Comparison of ENCODE assay signal across 16 cellular contexts in the genomic region with DNA sequence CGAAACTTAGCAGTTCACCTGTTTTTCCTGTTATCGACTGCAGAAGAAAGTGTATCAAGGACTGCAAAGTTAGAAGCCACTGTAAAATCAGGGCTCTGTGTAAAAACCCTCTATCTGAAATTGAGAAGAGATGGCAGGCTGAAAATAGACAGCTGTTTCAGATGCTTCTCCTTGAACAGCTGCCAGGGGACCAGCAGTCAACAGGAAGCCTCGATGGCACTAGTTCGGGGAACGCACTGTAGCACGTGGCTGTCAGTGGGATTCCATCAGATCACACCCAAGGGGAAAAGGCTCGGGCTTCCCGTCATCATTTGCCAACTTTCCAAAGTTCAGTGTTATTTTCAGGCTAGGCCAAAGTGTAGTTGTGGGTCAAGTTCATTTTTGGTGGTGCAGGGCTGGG.
DNase-seq lines count a peak whose midpoint lies in the region; ATAC-seq and TF ChIP-seq lines count a peak whose summit lies in the region.
"Had no signal": no experiment of that assay in that cellular context is flagged by ENCODE, and none has a peak within 500 bp of the region (broad histone marks: within the 10 kb centered on the region; RNA-seq: fewer than 3 reads in every experiment).

No MANE protein-coding gene starts in this region.

- peak; percentile 41 for ATAC-seq in GM21786 (IDR thresholded peaks at IDR 0.05; ENCODE audit: unreplicated experiment)
- peak; percentile 22 to 27 for ATAC-seq in stimulated activated naive B cell treated with anti-CD40 and anti-IgM and Interleukin-4, amounts not matched to agents 10 μg/mL and 1 μg/mL and 100 μg/mL, for 72 hours (replicated peaks)
- ATAC-seq: natural killer cell, T-helper 17 cell had no signal

- H3K4me1 Mint-ChIP-seq in stimulated activated naive B cell treated with anti-CD40 and anti-IgM and Interleukin-4, amounts not matched to agents 10 μg/mL and 1 μg/mL and 100 μg/mL, for 72 hours: peaks cover 43 to 66% of the 10 kb centered on the region in 2 donors
- H3K4me1 Mint-ChIP-seq: natural killer cell had no signal

- H3K27ac ChIP-seq in RWPE1: no peak overlapping the region
- H3K27ac ChIP-seq: epithelial cell of prostate had no signal

- peak; percentile 28 for DNase-seq in ecto neural progenitor cell (ENCODE audit: low spot score)
- DNase-seq in medulla oblongata (ENCODE audit: extremely low spot score): peak; percentile 60
- DNase-seq in stimulated activated naive B cell treated with anti-CD40 and anti-IgM and Interleukin-4, amounts not matched to agents 10 μg/mL and 1 μg/mL and 100 μg/mL, for 72 hours: no peak
- no peak for DNase-seq in NCI-H146 treated with DMSO at 0.1 percent for 48 hours (lab: John Stamatoyannopoulos, UW; ENCODE audit: unreplicated experiment)
- DNase-seq in NCI-H1105 (lab: John Stamatoyannopoulos, UW): no peak
- DNase-seq in RWPE1 (ENCODE audit: low spot score): no peak
- DNase-seq: activated CD4-positive, CD25-positive, alpha-beta regulatory T cell; activated effector memory CD4-positive, alpha-beta T cell treated with anti-CD3 and anti-CD28 coated beads, Interleukin-2, amount 50 U/mL, for 16 hours; H9; MV-4-11; natural killer cell; stimulated activated CD4-positive, alpha-beta T cell treated with anti-CD3 and anti-CD28 coated beads, Interleukin-2, amount 100 ng/mL, for 48 hours; stimulated activated CD8-positive, alpha-beta memory T cell treated with anti-CD3 and anti-CD28 coated beads, Interleukin-4, amount 100 ng/mL, for 48 hours; T-helper 17 cell had no signal

- no peak for TF ChIP-seq CTCF in RWPE1 (conservative IDR thresholded peaks at IDR 0.05; ENCODE audit: low read depth)

- H3K27me3 Mint-ChIP-seq in stimulated activated naive B cell treated with anti-CD40 and anti-IgM and Interleukin-4, amounts not matched to agents 10 μg/mL and 1 μg/mL and 100 μg/mL, for 72 hours: no peaks in the 10 kb centered on the region
- H3K27me3 Mint-ChIP-seq: T-helper 17 cell had no signal

- H3K36me3 Mint-ChIP-seq in stimulated activated naive B cell treated with anti-CD40 and anti-IgM and Interleukin-4, amounts not matched to agents 10 μg/mL and 1 μg/mL and 100 μg/mL, for 72 hours: no peaks in the 10 kb centered on the region
- H3K36me3 Mint-ChIP-seq: natural killer cell had no signal

- CTCF ChIA-PET in RWPE1 (lab: Yijun Ruan, JAX): no interaction called here

- POLR2A ChIA-PET in RWPE1 (lab: Yijun Ruan, JAX; ENCODE audit: low non-redundant PET): no interaction called here

- peak overlapping the region; percentile 43 for H3K27ac Mint-ChIP-seq in stimulated activated naive B cell treated with anti-CD40 and anti-IgM and Interleukin-4, amounts not matched to agents 10 μg/mL and 1 μg/mL and 100 μg/mL, for 72 hours
- H3K27ac Mint-ChIP-seq: H9, natural killer cell, T-helper 17 cell had no signal

- H3K4me3 Mint-ChIP-seq in stimulated activated naive B cell treated with anti-CD40 and anti-IgM and Interleukin-4, amounts not matched to agents 10 μg/mL and 1 μg/mL and 100 μg/mL, for 72 hours: no peak overlapping the region
- H3K4me3 Mint-ChIP-seq: H9, natural killer cell, T-helper 17 cell had no signal

- no peaks in the 10 kb centered on the region for H3K9me3 Mint-ChIP-seq in stimulated activated naive B cell treated with anti-CD40 and anti-IgM and Interleukin-4, amounts not matched to agents 10 μg/mL and 1 μg/mL and 100 μg/mL, for 72 hours
- H3K9me3 Mint-ChIP-seq: H9, natural killer cell had no signal

Comparison
In these comparisons a context has a peak if more than half of its experiments do, and no peak if none do; other contexts are left out.
1. DNase-seq: peak in ecto neural progenitor cell (single experiment) and medulla oblongata (single experiment); none in stimulated activated naive B cell treated with anti-CD40 and anti-IgM and Interleukin-4, amounts not matched to agents 10 μg/mL and 1 μg/mL and 100 μg/mL, for 72 hours (single experiment), NCI-H146 treated with DMSO at 0.1 percent for 48 hours (single experiment), NCI-H1105 (single experiment) and RWPE1 (single experiment).